ENCODE assay signal across 9 cellular contexts in genomic region chr20:51700809-51701285, GRCh38.
DNase-seq lines count a peak whose midpoint lies in the region; ATAC-seq and TF ChIP-seq lines count a peak whose summit lies in the region.
"Had no signal": no experiment of that assay in that cellular context is flagged by ENCODE, and none has a peak within 500 bp of the region (broad histone marks: within the 10 kb centered on the region; RNA-seq: fewer than 3 reads in every experiment).

No MANE protein-coding gene starts in this region.

- peaks cover 3% of the 10 kb centered on the region for H3K36me3 Mint-ChIP-seq in T-helper 17 cell (ENCODE audit: low read depth)

- ATAC-seq in DND-41 (ENCODE audit: insufficient read depth, low read depth) (no peak), right cardiac atrium (peak; percentile 31 to 44), T-helper 17 cell (no peak)

- no peak overlapping the region for H3K9ac ChIP-seq in DND-41 (ENCODE audit: low read depth, low read length)
- no peak overlapping the region for H3K9ac ChIP-seq in SU-DHL-6 (ENCODE audit: low read length)

- no peaks in the 10 kb centered on the region for H4K20me1 ChIP-seq in DND-41 (ENCODE audit: insufficient read depth, low read length)
- H4K20me1 ChIP-seq in SU-DHL-6 (ENCODE audit: low read depth, low read length) = no peaks in the 10 kb centered on the region

- H3K9me3 ChIP-seq in DND-41 (ENCODE audit: insufficient read depth, low read length, severe bottlenecking) = no peaks in the 10 kb centered on the region
- H3K9me3 ChIP-seq in SU-DHL-6 (ENCODE audit: insufficient read depth, low read length) = no peaks in the 10 kb centered on the region
- no peaks in the 10 kb centered on the region for H3K9me3 ChIP-seq in right cardiac atrium (ENCODE audit: control insufficient read depth, low read length)
- no peaks in the 10 kb centered on the region for H3K9me3 ChIP-seq in testis
- H3K9me3 ChIP-seq in T-helper 17 cell (ENCODE audit: control insufficient read depth, low read length, poor library complexity, severe bottlenecking) = no peaks in the 10 kb centered on the region

- TF ChIP-seq CTCF in DND-41 (IDR thresholded peaks at IDR 0.05; ENCODE audit: borderline replicate concordance, extremely low read depth, low read length, poor library complexity, severe bottlenecking) (peak; percentile 73), HL-60 (IDR thresholded peaks at IDR 0.05; ENCODE audit: insufficient read depth, low read length) (peak; percentile 57), SU-DHL-6 (IDR thresholded peaks at IDR 0.05; ENCODE audit: insufficient read depth, low read length, poor library complexity, severe bottlenecking) (peak; percentile 52), testis (IDR thresholded peaks at IDR 0.05) (peak; percentile 53 to 80 (median 71))

- 54% methylated on average over 10 of the region's 10 CpGs for WGBS in right cardiac atrium
- WGBS in testis, 2 donors = 58% methylated on average over 10 of the region's 10 CpGs

- H3K4me3 Mint-ChIP-seq in T-helper 17 cell = no peak overlapping the region

- H3K4me3 ChIP-seq in DND-41 (ENCODE audit: low read depth in 1 of 2, low read length in 2 of 2) (no peak overlapping the region), HL-60 (replicated peaks; ENCODE audit: insufficient read depth, low read length) (no peak overlapping the region), SU-DHL-6 (ENCODE audit: insufficient read depth, low read length, poor library complexity, severe bottlenecking) (no peak overlapping the region), right cardiac atrium (ENCODE audit: low read length) (no peak overlapping the region), testis (no peak overlapping the region)
- H3K4me3 ChIP-seq: SK-N-MC had no signal

- no peak overlapping the region for H3K27ac ChIP-seq in DND-41 (ENCODE audit: low read length)
- no peak overlapping the region for H3K27ac ChIP-seq in HL-60 (replicated peaks)
- H3K27ac ChIP-seq in SU-DHL-6 (ENCODE audit: low read depth, low read length) = no peak overlapping the region
- H3K27ac ChIP-seq in right cardiac atrium (ENCODE audit: low read length) = no peak overlapping the region
- peak overlapping the region; percentile 64 to 77 for H3K27ac ChIP-seq in testis
- H3K27ac ChIP-seq: SK-N-MC had no signal

- DNase-seq in DND-41 (peak; percentile 18), HL-60 (ENCODE audit: low read depth in 1 of 2, low spot score in 1 of 2) (peak in 1 of 2 experiments; percentile 14), right cardiac atrium (no peak), testis (peak; percentile 42), COR-L47 (lab: John Stamatoyannopoulos, UW) (no peak), T-helper 17 cell (no peak)
- DNase-seq in activated effector memory CD4-positive, alpha-beta T cell treated with anti-CD3 and anti-CD28 coated beads, Interleukin-2, amount 50 U/mL, for 16 hours = no peak

- H3K4me2 ChIP-seq in DND-41 (ENCODE audit: insufficient read depth, low read length) (no peak overlapping the region), SU-DHL-6 (ENCODE audit: low read depth, low read length, poor library complexity, severe bottlenecking) (no peak overlapping the region)

- H3F3A ChIP-seq in SU-DHL-6 (ENCODE audit: insufficient read depth) = no peaks in the 10 kb centered on the region

- peaks cover 6% of the 10 kb centered on the region for H3K4me1 Mint-ChIP-seq in T-helper 17 cell

- intact Hi-C loops in right cardiac atrium (cut with DNase I) (no loop called here), testis (cut with DNase I; ENCODE audit: low total_unique reads) (no loop called here)

- H3K9me2 ChIP-seq in SU-DHL-6 (replicated peaks; ENCODE audit: insufficient read depth, low read length) = no peaks in the 10 kb centered on the region

- peaks cover 65% of the 10 kb centered on the region for H3K27me3 Mint-ChIP-seq in T-helper 17 cell

- H3K79me2 ChIP-seq in DND-41 (ENCODE audit: insufficient read depth, low read length) (no peaks in the 10 kb centered on the region), SU-DHL-6 (ENCODE audit: insufficient read depth, low read length) (no peaks in the 10 kb centered on the region)

- no peak for TF ChIP-seq POLR2A in testis (IDR thresholded peaks at IDR 0.05)

- H3K27me3 ChIP-seq in DND-41 (ENCODE audit: insufficient read depth, low read length, poor library complexity) (peaks cover 22% of the 10 kb centered on the region), HL-60 (ENCODE audit: insufficient read depth, poor library complexity, severe bottlenecking) (no peaks in the 10 kb centered on the region), SU-DHL-6 (ENCODE audit: low read length) (no peaks in the 10 kb centered on the region), right cardiac atrium (ENCODE audit: control insufficient read depth, insufficient read depth) (no peaks in the 10 kb centered on the region), testis (no peaks in the 10 kb centered on the region)

- H3K4me1 ChIP-seq in DND-41 (ENCODE audit: insufficient read depth, low read length) (no peaks in the 10 kb centered on the region), right cardiac atrium (ENCODE audit: control insufficient read depth, insufficient read depth, low read length) (no peaks in the 10 kb centered on the region), testis (peaks cover 49% of the 10 kb centered on the region)

- H3K36me3 ChIP-seq in DND-41 (ENCODE audit: insufficient read depth, low read length) (no peaks in the 10 kb centered on the region), SU-DHL-6 (ENCODE audit: low read length) (no peaks in the 10 kb centered on the region), testis (ENCODE audit: low read depth, missing control alignments) (no peaks in the 10 kb centered on the region)

- H3K27ac Mint-ChIP-seq in T-helper 17 cell = no peak overlapping the region

- no peak overlapping the region for H2AFZ ChIP-seq in DND-41 (ENCODE audit: low read depth, low read length)
- H2AFZ ChIP-seq in SU-DHL-6 (ENCODE audit: low read depth, low read length, severe bottlenecking) = no peak overlapping the region

Comparison
In these comparisons a context has a peak if more than half of its experiments do, and no peak if none do; other contexts are left out.
1. ATAC-seq: peak in right cardiac atrium (2 of 2); none in DND-41 (single experiment) and T-helper 17 cell (single experiment).
2. DNase-seq: peak in DND-41 (single experiment) and testis (single experiment); none in right cardiac atrium (0 of 3), COR-L47 (single experiment), T-helper 17 cell (0 of 3) and activated effector memory CD4-positive, alpha-beta T cell treated with anti-CD3 and anti-CD28 coated beads, Interleukin-2, amount 50 U/mL, for 16 hours (single experiment).
3. H3K27ac ChIP-seq: peak in testis (2 of 2); none in DND-41 (single experiment), HL-60 (single experiment), SU-DHL-6 (single experiment) and right cardiac atrium (single experiment).
4. Peak in every context shown above with its lines, with median percentiles within 50 percentile points of each other: CTCF ChIP-seq.